In genomic region chr18:50429207-50429948, GRCh38 we compare ENCODE assay signal across 8 cellular contexts. TPM values are rescaled to one million over a fixed set of nuclear protein-coding genes. Genes with fewer than 3 reads are reported as not detected.
DNase-seq lines count a peak whose midpoint lies in the region; ATAC-seq, FAIRE-seq and TF ChIP-seq lines count a peak whose summit lies in the region.

No MANE protein-coding gene starts in this region.

- H3K36me3 ChIP-seq in bronchial epithelial cell (ENCODE audit: control insufficient read depth, insufficient read depth, low read length), result no peaks in the 10 kb centered on the region
- no peaks in the 10 kb centered on the region for H3K36me3 ChIP-seq in mucosa of descending colon (ENCODE audit: low read depth)

- intact Hi-C loops in mucosa of descending colon (cut with DNase I, micrococcal nuclease), result no loop called here

- H3K9me3 ChIP-seq in mucosa of descending colon, result peaks cover 8% of the 10 kb centered on the region

- FAIRE-seq in A204.1 (lab: Jason Lieb, UNC) (peak; percentile 97), bronchial epithelial cell (lab: Jason Lieb, UNC) (no peak)

- peaks cover 2% of the 10 kb centered on the region for H3K27me3 ChIP-seq in bronchial epithelial cell (ENCODE audit: control insufficient read depth, insufficient read depth, low read length)

- no peaks in the 10 kb centered on the region for H3K4me1 ChIP-seq in mucosa of descending colon (ENCODE audit: low read depth)

- H3K4me3 ChIP-seq in bronchial epithelial cell (ENCODE audit: low read depth, low read length) (no peak overlapping the region), mucosa of descending colon (no peak overlapping the region)

- DNase-seq in GM04504 (ENCODE audit: low read depth) (peak; percentile 7), NCI-H2171 (lab: John Stamatoyannopoulos, UW) (peak; percentile 49), bronchial epithelial cell (ENCODE audit: low read depth) (peak; percentile 44), mucosa of descending colon (peak in 1 of 3 donors; percentile 57)
- DNase-seq in effector CD4-positive, alpha-beta T cell, result no peak
- no peak for DNase-seq in activated naive CD4-positive, alpha-beta T cell treated with anti-CD3 and anti-CD28 coated beads, Interleukin-2, amount 50 U/mL, for 16 hours

- TF ChIP-seq CTCF in bronchial epithelial cell (IDR thresholded peaks at IDR 0.05; ENCODE audit: insufficient read depth, low read length, severe bottlenecking), result peak; percentile 16
- TF ChIP-seq CTCF in mucosa of descending colon (IDR thresholded peaks at IDR 0.05), result no peak

- ATAC-seq in mucosa of descending colon, result peak; percentile 51
- ATAC-seq in GM19452 (IDR thresholded peaks at IDR 0.05; ENCODE audit: unreplicated experiment), result no peak

RNA-seq across cellular contexts. Expression of gene SKA1, which starts 54.5 kb away (rescaled TPM):
- 0.26 and 0.51 TPM in 2 replicates for total RNA-seq in bronchial epithelial cell
- total RNA-seq in mucosa of descending colon, result 1 to 10 TPM; 1.0 to 7.2 (median 1.0) TPM

Comparison
In these comparisons a context has a peak if more than half of its experiments do, and no peak if none do; other contexts are left out.
1. DNase-seq: peak in GM04504 (single experiment), NCI-H2171 (single experiment) and bronchial epithelial cell (single experiment); none in effector CD4-positive, alpha-beta T cell (single experiment) and activated naive CD4-positive, alpha-beta T cell treated with anti-CD3 and anti-CD28 coated beads, Interleukin-2, amount 50 U/mL, for 16 hours (single experiment).